In the genomic region with DNA sequence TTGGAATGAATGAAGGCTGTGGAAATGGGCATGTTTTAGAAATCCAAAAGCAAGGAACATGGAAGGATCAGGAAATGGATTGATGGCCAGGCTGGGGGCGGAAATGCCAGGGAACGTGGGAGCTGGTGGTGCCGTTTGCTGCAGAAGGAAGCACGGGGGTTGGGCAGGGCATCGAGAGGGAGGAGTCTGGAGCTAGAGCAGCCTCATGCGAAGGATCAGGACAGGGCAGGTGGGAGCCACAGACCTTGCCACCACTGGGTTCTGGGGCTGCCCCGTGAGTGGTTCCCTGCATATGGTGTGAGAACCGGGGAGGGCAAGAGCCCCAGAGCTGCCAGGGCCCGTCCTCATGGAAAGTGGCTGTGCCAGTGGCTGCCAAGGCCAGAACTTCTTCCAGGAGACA, we compare ENCODE assay signal across 18 cellular contexts.
DNase-seq lines count a peak whose midpoint lies in the region; ATAC-seq and TF ChIP-seq lines count a peak whose summit lies in the region.
"Had no signal": no experiment of that assay in that cellular context is flagged by ENCODE, and none has a peak within 500 bp of the region (broad histone marks: within the 10 kb centered on the region; RNA-seq: fewer than 3 reads in every experiment).

No MANE protein-coding gene starts in this region.

- H2BK5ac ChIP-seq in mesenchymal stem cell (ENCODE audit: low read depth, low read length, poor library complexity, severe bottlenecking), result no peak overlapping the region

- no peak overlapping the region for H3K23ac ChIP-seq in mesenchymal stem cell (ENCODE audit: low read length in 2 of 2)

- H4K8ac ChIP-seq in mesenchymal stem cell (ENCODE audit: low read length), result peak overlapping the region; percentile 33

- no peak overlapping the region for H3K4me3 Mint-ChIP-seq in activated CD4-positive, alpha-beta T cell treated with anti-CD3 and anti-CD28 coated beads for 36 hours

- CTCF ChIA-PET in activated CD4-positive, alpha-beta T cell treated with anti-CD3 and anti-CD28 coated beads for 36 hours (lab: Charles Lee), result interaction anchor here (0.8 kb wide), 1 partner anchor 622 kb away, joined by 3 read pairs; no protein-coding TSS in a partner anchor

- H3K79me2 ChIP-seq in GM23248 (ENCODE audit: insufficient read depth), result no peaks in the 10 kb centered on the region

- H2BK15ac ChIP-seq in mesenchymal stem cell (ENCODE audit: low read depth, poor library complexity, severe bottlenecking), result no peak overlapping the region

- no peaks in the 10 kb centered on the region for H4K20me1 ChIP-seq in GM23248 (ENCODE audit: insufficient read depth)

- H3K27me3 Mint-ChIP-seq in activated CD4-positive, alpha-beta T cell treated with anti-CD3 and anti-CD28 coated beads for 36 hours, result no peaks in the 10 kb centered on the region

- H3K4ac ChIP-seq in mesenchymal stem cell (ENCODE audit: low read depth in 1 of 2, low read length in 2 of 2), result peak overlapping the region in 1 of 2 experiments; percentile 1

- TF ChIP-seq CTCF in coronary artery (IDR thresholded peaks at IDR 0.05) (no peak), ascending aorta (IDR thresholded peaks at IDR 0.05) (no peak)

- H2BK120ac ChIP-seq in mesenchymal stem cell (ENCODE audit: low read depth, low read length), result peak overlapping the region; percentile 12

- no peaks in the 10 kb centered on the region for H3K79me1 ChIP-seq in mesenchymal stem cell (replicated peaks; ENCODE audit: low read length, poor library complexity, severe bottlenecking)

- H3K27ac Mint-ChIP-seq in activated CD4-positive, alpha-beta T cell treated with anti-CD3 and anti-CD28 coated beads for 36 hours, result peak overlapping the region; percentile 40

- peak overlapping the region; percentile 60 to 91 for H2BK12ac ChIP-seq in mesenchymal stem cell (ENCODE audit: low read length in 2 of 2)

- no peak for ATAC-seq in activated CD4-positive, alpha-beta T cell treated with anti-CD3 and anti-CD28 coated beads for 36 hours
- no peak for ATAC-seq in HG03045 (IDR thresholded peaks at IDR 0.05; ENCODE audit: unreplicated experiment)
- ATAC-seq: HepG2 had no signal

- H3K4me1 ChIP-seq in GM23248 (ENCODE audit: insufficient read depth) (peaks cover 41% of the 10 kb centered on the region), mesenchymal stem cell (ENCODE audit: control insufficient read depth, insufficient read depth, low read depth, low read length) (peaks cover 8% of the 10 kb centered on the region), ascending aorta (peaks cover 3 to 38% of the 10 kb centered on the region in 2 donors)
- H3K4me1 ChIP-seq: HAP-1 had no signal

- H3K27me3 ChIP-seq in GM23248 (replicated peaks; ENCODE audit: insufficient read depth) (no peaks in the 10 kb centered on the region), mesenchymal stem cell (ENCODE audit: control insufficient read depth in 1 of 2, insufficient read depth in 1 of 2, low read length in 2 of 2) (peaks cover 4 to 17% of the 10 kb centered on the region in 2 experiments), ascending aorta (no peaks in the 10 kb centered on the region)
- H3K27me3 ChIP-seq: SJSA1 had no signal

- peak overlapping the region; percentile 87 for H4K91ac ChIP-seq in mesenchymal stem cell (ENCODE audit: low read length)

- WGBS in GM23248 (ENCODE audit: low coverage in 1 of 2, low lambda C conversion rate in 2 of 2, missing lambda C conversion rate in 2 of 2), 2 experiments, result 86 to 88% methylated on average over 9 of the region's 9 CpGs
- WGBS in mesenchymal stem cell, result 92% methylated on average over 9 of the region's 9 CpGs

- no peaks in the 10 kb centered on the region for H3K36me3 Mint-ChIP-seq in activated CD4-positive, alpha-beta T cell treated with anti-CD3 and anti-CD28 coated beads for 36 hours (ENCODE audit: low read depth)

- peak overlapping the region in 1 of 2 experiments; percentile 19 for H3K14ac ChIP-seq in mesenchymal stem cell (ENCODE audit: low read length in 2 of 2)

- H3K4me2 ChIP-seq in GM23248 (ENCODE audit: unreplicated experiment) (no peak overlapping the region), mesenchymal stem cell (ENCODE audit: low read length, poor library complexity, severe bottlenecking) (no peak overlapping the region)

- no peak overlapping the region for H3K4me3 ChIP-seq in GM23248
- H3K4me3 ChIP-seq in coronary artery, result no peak overlapping the region
- H3K4me3 ChIP-seq in mesenchymal stem cell (ENCODE audit: insufficient read depth in 1 of 2, low read depth in 1 of 2, low read length in 2 of 2), result no peak overlapping the region
- H3K4me3 ChIP-seq in ascending aorta, result no peak overlapping the region
- H3K4me3 ChIP-seq: HAP-1, SJSA1 had no signal

- H3K9ac ChIP-seq in GM23248 (no peak overlapping the region), mesenchymal stem cell (ENCODE audit: low read length) (no peak overlapping the region)

- H2AK5ac ChIP-seq in mesenchymal stem cell (ENCODE audit: low read length, severe bottlenecking), result no peak overlapping the region

- H2AFZ ChIP-seq in GM23248 (peak overlapping the region; percentile 38; the same call in 1 of the 2 replicates), mesenchymal stem cell (ENCODE audit: low read depth, low read length) (no peak overlapping the region)

- H3K36me3 ChIP-seq in GM23248 (ENCODE audit: low read depth) (no peaks in the 10 kb centered on the region), mesenchymal stem cell (ENCODE audit: control insufficient read depth in 1 of 2, insufficient read depth in 2 of 2, low read depth in 1 of 2, low read length in 2 of 2) (no peaks in the 10 kb centered on the region), ascending aorta (no peaks in the 10 kb centered on the region)
- H3K36me3 ChIP-seq: HAP-1, SJSA1 had no signal

- peak overlapping the region; percentile 83 for H3K27ac ChIP-seq in GM23248
- H3K27ac ChIP-seq in coronary artery, result no peak overlapping the region
- no peak overlapping the region for H3K27ac ChIP-seq in mesenchymal stem cell (ENCODE audit: low read length, poor library complexity, severe bottlenecking)
- H3K27ac ChIP-seq in ascending aorta, result no peak overlapping the region
- H3K27ac ChIP-seq: SJSA1 had no signal

- no peaks in the 10 kb centered on the region for H3K9me3 ChIP-seq in GM23248 (ENCODE audit: low read depth)
- no peaks in the 10 kb centered on the region for H3K9me3 ChIP-seq in mesenchymal stem cell (ENCODE audit: control insufficient read depth, low read length)
- H3K9me3 ChIP-seq in ascending aorta, result no peaks in the 10 kb centered on the region
- H3K9me3 ChIP-seq: HAP-1, SJSA1 had no signal

- intact Hi-C loops in activated CD4-positive, alpha-beta T cell treated with anti-CD3 and anti-CD28 coated beads for 36 hours (cut with DNase I, micrococcal nuclease), result no loop called here
- intact Hi-C loops in ascending aorta (cut with DNase I), result no loop called here

- peak overlapping the region; percentile 31 to 40 for H3K18ac ChIP-seq in mesenchymal stem cell (ENCODE audit: low read depth in 1 of 2, low read length in 2 of 2)

- H3K4me1 Mint-ChIP-seq in activated CD4-positive, alpha-beta T cell treated with anti-CD3 and anti-CD28 coated beads for 36 hours, result peaks cover 16% of the 10 kb centered on the region

- no peaks in the 10 kb centered on the region for H3K9me3 Mint-ChIP-seq in activated CD4-positive, alpha-beta T cell treated with anti-CD3 and anti-CD28 coated beads for 36 hours (ENCODE audit: low read depth)

- H3F3A ChIP-seq in GM23248 (ENCODE audit: insufficient read depth), result peaks cover 34% of the 10 kb centered on the region

- no peaks in the 10 kb centered on the region for H3K9me2 ChIP-seq in GM23248 (ENCODE audit: insufficient read depth)

- in situ Hi-C loops in GM23248 (cut with MboI), result no loop called here

- POLR2A ChIA-PET in activated CD4-positive, alpha-beta T cell treated with anti-CD3 and anti-CD28 coated beads for 36 hours (lab: Charles Lee), result no interaction called here

- no peak for DNase-seq in activated CD4-positive, alpha-beta T cell treated with anti-CD3 and anti-CD28 coated beads for 36 hours
- DNase-seq in activated CD4-positive, alpha-beta T cell treated with anti-CD3 and anti-CD28 coated beads, Interleukin-2, amount 50 U/mL, for 4 hours, result no peak
- DNase-seq in GM23248 (no peak), coronary artery (ENCODE audit: low spot score) (peak; percentile 66), mesenchymal stem cell (no peak), ascending aorta (ENCODE audit: low spot score in 2 of 2) (no peak), D341Med (ENCODE audit: low spot score) (no peak)
- DNase-seq: 8988T, COR-L47, KG1, NCI-H1694 treated with DMSO at 0.1 percent for 48 hours, NCI-H2107, NCI-H2227 treated with DMSO at 0.1 percent for 48 hours, NCI-H510A treated with DMSO at 0.1 percent for 48 hours had no signal
